Comparison of ENCODE assay signal across 8 cellular contexts in the genomic region with DNA sequence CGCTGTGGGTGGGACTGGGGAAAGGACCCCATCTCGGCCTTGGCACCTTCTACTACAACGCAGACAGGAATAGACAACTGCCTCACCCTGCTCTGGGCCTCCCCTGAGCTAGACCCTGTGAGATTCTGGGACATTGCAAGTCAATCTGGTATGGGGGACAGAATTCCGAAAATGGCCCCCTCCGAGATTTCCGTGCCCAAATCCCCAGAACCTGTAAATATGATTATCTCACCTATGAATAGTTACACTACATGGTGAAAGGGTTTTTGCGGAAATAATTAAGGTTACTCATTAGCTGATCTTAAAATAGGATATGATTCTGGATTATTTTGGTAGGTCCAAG. TPM values are rescaled to one million over a fixed set of nuclear protein-coding genes. Genes with fewer than 3 reads are reported as not detected.
DNase-seq lines count a peak whose midpoint lies in the region; ATAC-seq, FAIRE-seq and TF ChIP-seq lines count a peak whose summit lies in the region.

No MANE protein-coding gene starts in this region.

- H3K4me1 ChIP-seq in astrocyte (ENCODE audit: insufficient read depth, low read length) = peaks cover 10% of the 10 kb centered on the region
- H3K4me1 ChIP-seq in left lung = peaks cover 9 to 40% of the 10 kb centered on the region in 2 donors
- peaks cover 19% of the 10 kb centered on the region for H3K4me1 ChIP-seq in testis

- CTCF ChIA-PET in activated CD4-positive, alpha-beta T cell treated with anti-CD3 and anti-CD28 coated beads for 36 hours (lab: Charles Lee) = interaction anchor here (0.6 to 5.8 kb wide), 23 partner anchors 12 to 476 kb away, joined by 3 to 78 read pairs (median 4); a partner anchor contains a TSS

- H3K9me3 ChIP-seq in astrocyte (ENCODE audit: insufficient read depth, low read depth, low read length) (no peaks in the 10 kb centered on the region), left lung (no peaks in the 10 kb centered on the region), testis (no peaks in the 10 kb centered on the region)

- peaks cover 36% of the 10 kb centered on the region for H3K4me1 Mint-ChIP-seq in activated CD4-positive, alpha-beta T cell treated with anti-CD3 and anti-CD28 coated beads for 36 hours
- peaks cover 21% of the 10 kb centered on the region for H3K4me1 Mint-ChIP-seq in astrocyte (ENCODE audit: low read depth, unreplicated experiment)

- peak overlapping the region; percentile 82 for H3K4me3 Mint-ChIP-seq in activated CD4-positive, alpha-beta T cell treated with anti-CD3 and anti-CD28 coated beads for 36 hours
- peak overlapping the region; percentile 100 for H3K4me3 Mint-ChIP-seq in astrocyte (ENCODE audit: unreplicated experiment)

- peaks cover 18% of the 10 kb centered on the region for H3K36me3 Mint-ChIP-seq in activated CD4-positive, alpha-beta T cell treated with anti-CD3 and anti-CD28 coated beads for 36 hours (ENCODE audit: low read depth)
- peaks cover 12% of the 10 kb centered on the region for H3K36me3 Mint-ChIP-seq in astrocyte (ENCODE audit: low read depth, unreplicated experiment)

- no peak for ATAC-seq in activated CD4-positive, alpha-beta T cell treated with anti-CD3 and anti-CD28 coated beads for 36 hours
- ATAC-seq in left lung = no peak

- H3K27me3 Mint-ChIP-seq in activated CD4-positive, alpha-beta T cell treated with anti-CD3 and anti-CD28 coated beads for 36 hours = no peaks in the 10 kb centered on the region
- no peaks in the 10 kb centered on the region for H3K27me3 Mint-ChIP-seq in astrocyte (ENCODE audit: low read depth, unreplicated experiment)

- TF ChIP-seq POLR2A in testis (IDR thresholded peaks at IDR 0.05) = no peak

- H3K27ac ChIP-seq in astrocyte (ENCODE audit: low read depth, low read length) = peak overlapping the region; percentile 86
- peak overlapping the region; percentile 95 to 97 for H3K27ac ChIP-seq in left lung
- peak overlapping the region; percentile 94 to 97 for H3K27ac ChIP-seq in testis

- POLR2A ChIA-PET in activated CD4-positive, alpha-beta T cell treated with anti-CD3 and anti-CD28 coated beads for 36 hours (lab: Charles Lee) = interaction anchor here (0.8 to 2.7 kb wide), 10 partner anchors 20 to 112 kb away, joined by 3 to 18 read pairs (median 5); a partner anchor contains a TSS

- H3K4me2 ChIP-seq in astrocyte (ENCODE audit: low read length) = peak overlapping the region; percentile 96

- peak overlapping the region; percentile 94 for H3K27ac Mint-ChIP-seq in activated CD4-positive, alpha-beta T cell treated with anti-CD3 and anti-CD28 coated beads for 36 hours
- peak overlapping the region; percentile 94 for H3K27ac Mint-ChIP-seq in astrocyte (ENCODE audit: unreplicated experiment)

- TF ChIP-seq CTCF in astrocyte (IDR thresholded peaks at IDR 0.05; ENCODE audit: insufficient read depth, low read depth, low read length) = no peak
- TF ChIP-seq CTCF in left lung (IDR thresholded peaks at IDR 0.05) = no peak
- no peak for TF ChIP-seq CTCF in testis (IDR thresholded peaks at IDR 0.05)

- H4K20me1 ChIP-seq in astrocyte (ENCODE audit: insufficient read depth, low read length) = peaks cover 20% of the 10 kb centered on the region

- H3K9ac ChIP-seq in astrocyte (ENCODE audit: low read length) = peak overlapping the region; percentile 93

- no peak for DNase-seq in activated CD4-positive, alpha-beta T cell treated with anti-CD3 and anti-CD28 coated beads for 36 hours
- DNase-seq in activated CD4-positive, alpha-beta T cell treated with anti-CD3 and anti-CD28 coated beads, Interleukin-2, amount 50 U/mL, for 48 hours = no peak
- DNase-seq in astrocyte (ENCODE audit: low read depth) = no peak
- no peak for DNase-seq in left lung
- DNase-seq in testis = no peak
- DNase-seq in NOMO-1 treated with DMSO at 0.1 percent for 48 hours (lab: John Stamatoyannopoulos, UW; ENCODE audit: unreplicated experiment) = no peak
- no peak for DNase-seq in NCI-H1417 (lab: John Stamatoyannopoulos, UW)
- DNase-seq in cerebellar cortex (ENCODE audit: low spot score) = no peak

- no peak for FAIRE-seq in astrocyte (lab: Jason Lieb, UNC)

- H3K4me3 ChIP-seq in astrocyte (ENCODE audit: insufficient read depth, low read depth, low read length) (peak overlapping the region; percentile 82), left lung (peak overlapping the region; percentile 77 to 78), testis (peak overlapping the region; percentile 81 to 94)

- WGBS in testis, 2 donors = 2 to 8% methylated on average over 7 of the region's 7 CpGs

- H3K27me3 ChIP-seq in astrocyte (ENCODE audit: insufficient read depth, low read length) (no peaks in the 10 kb centered on the region), left lung (no peaks in the 10 kb centered on the region), testis (no peaks in the 10 kb centered on the region)

- H3K36me3 ChIP-seq in astrocyte (ENCODE audit: insufficient read depth, low read length) = peaks cover 2% of the 10 kb centered on the region
- peaks cover 0 to 24% of the 10 kb centered on the region in 2 donors for H3K36me3 ChIP-seq in left lung
- H3K36me3 ChIP-seq in testis (ENCODE audit: low read depth, missing control alignments) = no peaks in the 10 kb centered on the region

- no peaks in the 10 kb centered on the region for H3K9me3 Mint-ChIP-seq in activated CD4-positive, alpha-beta T cell treated with anti-CD3 and anti-CD28 coated beads for 36 hours (ENCODE audit: low read depth)
- no peaks in the 10 kb centered on the region for H3K9me3 Mint-ChIP-seq in astrocyte (ENCODE audit: unreplicated experiment)

- intact Hi-C loops in activated CD4-positive, alpha-beta T cell treated with anti-CD3 and anti-CD28 coated beads for 36 hours (cut with DNase I, micrococcal nuclease) = loop anchor here in 1 of 2 experiments (1.0 kb wide), 2 partner anchors 18 to 61 kb away; no protein-coding TSS in a partner anchor
- intact Hi-C loops in left lung (cut with DNase I) = no loop called here
- intact Hi-C loops in testis (cut with DNase I; ENCODE audit: low total_unique reads) = no loop called here

- H3K79me2 ChIP-seq in astrocyte (ENCODE audit: insufficient read depth, low read length) = peaks cover 40% of the 10 kb centered on the region

- H2AFZ ChIP-seq in astrocyte (ENCODE audit: low read depth, low read length) = peak overlapping the region; percentile 88

RNA-seq across cellular contexts. Expression of a gene that starts 0.6 kb away (rescaled TPM):
- total RNA-seq in activated CD4-positive, alpha-beta T cell treated with anti-CD3 and anti-CD28 coated beads for 36 hours = 10 to 100 TPM; 10.1 to 11.1 TPM
- total RNA-seq in astrocyte (16.2 and 16.3 TPM in 2 replicates), left lung (10 to 100 TPM; 12.7 to 17.7 TPM), testis (10 to 100 TPM; 14.0 to 15.1 TPM)
- polyA plus RNA-seq in testis (ENCODE audit: insufficient read depth, low read depth, low replicate concordance) = 6.9 TPM

RNA-seq across cellular contexts. Expression of a gene that starts 8.4 kb away (rescaled TPM):
- total RNA-seq in activated CD4-positive, alpha-beta T cell treated with anti-CD3 and anti-CD28 coated beads for 36 hours = 10 to 100 TPM in 1 of 2 experiments, 1 to 10 TPM in 1; 8.9 to 19.5 TPM
- total RNA-seq in astrocyte = 6.8 TPM in 2 replicates
- 10 to 100 TPM in 1 of 2 donors, 1 to 10 TPM in 1; 6.2 to 11.8 TPM for total RNA-seq in left lung
- 10 to 100 TPM; 29.1 to 37.8 TPM for total RNA-seq in testis
- polyA plus RNA-seq in testis (ENCODE audit: insufficient read depth, low read depth, low replicate concordance) = 63.6 TPM

RNA-seq across cellular contexts. Expression of a gene that starts 23.6 kb away (rescaled TPM):
- 100 to 1,000 TPM; 481 to 758 TPM for total RNA-seq in activated CD4-positive, alpha-beta T cell treated with anti-CD3 and anti-CD28 coated beads for 36 hours
- total RNA-seq in astrocyte (339 and 351 TPM in 2 replicates), left lung (100 to 1,000 TPM; 231 to 261 TPM), testis (100 to 1,000 TPM; 415 to 521 TPM)
- polyA plus RNA-seq in testis (ENCODE audit: insufficient read depth, low read depth, low replicate concordance) = 694 TPM

RNA-seq across cellular contexts. Expression of a gene that starts 34.7 kb away (rescaled TPM):
- 100 to 1,000 TPM; 101 to 107 TPM for total RNA-seq in activated CD4-positive, alpha-beta T cell treated with anti-CD3 and anti-CD28 coated beads for 36 hours
- total RNA-seq in astrocyte = 71.3 and 80.0 TPM in 2 replicates
- total RNA-seq in left lung = 100 to 1,000 TPM; 107 to 120 TPM
- 100 to 1,000 TPM; 115 to 126 TPM for total RNA-seq in testis
- 155 TPM for polyA plus RNA-seq in testis (ENCODE audit: insufficient read depth, low read depth, low replicate concordance)

RNA-seq across cellular contexts. Expression of a gene that starts 38.2 kb away (rescaled TPM):
- total RNA-seq in activated CD4-positive, alpha-beta T cell treated with anti-CD3 and anti-CD28 coated beads for 36 hours = 100 to 1,000 TPM; 115 to 138 TPM
- total RNA-seq in astrocyte = 106 and 113 TPM in 2 replicates
- 10 to 100 TPM; 54.9 to 83.4 TPM for total RNA-seq in left lung
- 10 to 100 TPM; 65.0 to 65.2 TPM for total RNA-seq in testis
- polyA plus RNA-seq in testis (ENCODE audit: insufficient read depth, low read depth, low replicate concordance) = 155 TPM
